In genomic region chr11:45102810-45103621, GRCh38 we compare ENCODE assay signal across 8 cellular contexts. TPM values are rescaled to one million over a fixed set of nuclear protein-coding genes. Genes with fewer than 3 reads are reported as not detected.
DNase-seq lines count a peak whose midpoint lies in the region; ATAC-seq lines count a peak whose summit lies in the region.

No MANE protein-coding gene starts in this region.

- H3K9me3 ChIP-seq in CD8-positive, alpha-beta memory T cell (ENCODE audit: low read length), result no peaks in the 10 kb centered on the region

- H3K36me3 ChIP-seq in CD8-positive, alpha-beta memory T cell (ENCODE audit: insufficient read depth, low read length), result no peaks in the 10 kb centered on the region

- H3K9me3 Mint-ChIP-seq in CD8-positive, alpha-beta memory T cell, result no peaks in the 10 kb centered on the region

- peak; percentile 43 to 84 (median 60) for DNase-seq in CD8-positive, alpha-beta memory T cell
- DNase-seq in HuH-7 (ENCODE audit: low spot score), result peak; percentile 75
- DNase-seq in SHP77 (lab: John Stamatoyannopoulos, UW), result peak; percentile 51 to 59
- peak; percentile 88 for DNase-seq in activated effector memory CD4-positive, alpha-beta T cell treated with anti-CD3 and anti-CD28 coated beads, Interleukin-2, amount 50 U/mL, for 16 hours
- peak; percentile 36 for DNase-seq in glomerular endothelial cell (ENCODE audit: extremely low read depth, low read depth, low spot score)
- peak; percentile 60 for DNase-seq in pulmonary artery endothelial cell (ENCODE audit: low read depth, low spot score)
- no peak for DNase-seq in NCI-H1048 (lab: John Stamatoyannopoulos, UW)

- CTCF ChIA-PET in CD8-positive, alpha-beta memory T cell (lab: Charles Lee), result interaction anchor here (0.7 to 18.3 kb wide), 36 partner anchors 9 to 541 kb away, joined by 3 to 1027 read pairs (median 4); partner anchors contain the start of gene TP53I11

- H3K27ac ChIP-seq in CD8-positive, alpha-beta memory T cell (ENCODE audit: low read depth, low read length), result no peak overlapping the region

- H3K36me3 Mint-ChIP-seq in CD8-positive, alpha-beta memory T cell, result no peaks in the 10 kb centered on the region

- H3K4me1 ChIP-seq in CD8-positive, alpha-beta memory T cell (ENCODE audit: insufficient read depth, low read length), result peaks cover 18% of the 10 kb centered on the region

- no peaks in the 10 kb centered on the region for H3K27me3 ChIP-seq in CD8-positive, alpha-beta memory T cell (ENCODE audit: insufficient read depth, low read length, poor library complexity, severe bottlenecking)

- H3K4me3 ChIP-seq in CD8-positive, alpha-beta memory T cell (ENCODE audit: low read length), result peak overlapping the region; percentile 21

- H3K4me3 Mint-ChIP-seq in CD8-positive, alpha-beta memory T cell, result peak overlapping the region; percentile 36 to 89 (median 81)

- peaks cover 24 to 30% (median 30%) of the 10 kb centered on the region in 3 donors for H3K4me1 Mint-ChIP-seq in CD8-positive, alpha-beta memory T cell

- peak overlapping the region; percentile 64 to 94 (median 87) for H3K27ac Mint-ChIP-seq in CD8-positive, alpha-beta memory T cell

- peaks cover 0 to 5% of the 10 kb centered on the region in 2 donors for H3K27me3 Mint-ChIP-seq in CD8-positive, alpha-beta memory T cell

- POLR2A ChIA-PET in CD8-positive, alpha-beta memory T cell (lab: Charles Lee), result interaction anchor here (0.7 to 2.9 kb wide), 5 partner anchors 9 to 167 kb away, joined by 3 to 17 read pairs (median 5); partner anchors contain the start of gene TP53I11

- peak; percentile 68 for ATAC-seq in GM19372 (IDR thresholded peaks at IDR 0.05; ENCODE audit: low read depth, unreplicated experiment)

RNA-seq across cellular contexts. Expression of gene PRDM11, which starts 43.4 kb away (rescaled TPM):
- 1 to 10 TPM; 5.6 to 7.7 TPM for total RNA-seq in CD8-positive, alpha-beta memory T cell
- polyA plus RNA-seq in CD8-positive, alpha-beta memory T cell, result 3.1 TPM
- total RNA-seq in glomerular endothelial cell (4.8 and 7.6 TPM in 2 replicates), pulmonary artery endothelial cell (6.0 and 8.8 TPM in 2 replicates)
